In the genomic region with DNA sequence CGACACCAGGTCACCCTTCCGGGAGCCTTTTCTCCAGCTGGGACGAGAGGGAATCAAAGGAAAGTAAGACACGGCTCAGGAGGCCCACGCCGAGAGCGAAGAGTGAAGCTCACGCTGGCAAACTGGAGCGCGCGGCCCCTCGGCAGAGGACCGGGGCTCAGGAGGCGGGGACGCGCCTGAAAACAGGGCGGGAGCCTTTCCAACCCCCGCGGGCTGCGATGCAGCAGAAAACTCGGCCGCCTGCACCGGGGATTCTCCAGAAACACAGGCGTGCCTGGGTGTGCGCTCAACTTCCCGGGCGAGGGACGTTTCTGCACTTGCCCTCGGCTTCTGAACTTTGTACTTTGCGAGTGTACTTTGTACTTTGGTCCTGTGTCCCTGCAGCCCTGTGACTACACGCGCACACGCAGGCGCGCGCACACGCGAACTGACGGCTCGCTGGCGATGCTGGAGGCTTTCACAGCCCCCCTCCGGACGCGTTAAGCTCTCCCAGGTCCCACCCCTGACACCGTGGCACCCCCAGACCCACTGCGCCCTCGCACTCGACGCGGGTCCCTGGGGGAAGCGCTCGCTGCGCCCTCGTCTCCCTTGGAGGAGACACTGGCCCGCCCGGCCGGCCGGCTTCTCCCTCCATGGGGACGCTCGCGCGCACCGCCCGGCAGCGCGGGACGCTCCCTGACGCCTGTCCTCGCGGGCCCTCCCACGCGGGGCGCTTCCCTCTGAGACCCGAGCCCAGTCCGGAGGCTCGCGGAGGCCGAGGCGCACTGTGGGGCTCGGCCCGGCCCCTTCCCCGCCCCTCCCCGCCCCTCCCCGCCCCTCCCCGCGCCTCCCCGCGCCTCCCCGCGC, we compare ENCODE assay signal across 8 cellular contexts. TPM values are rescaled to one million over a fixed set of nuclear protein-coding genes. Genes with fewer than 3 reads are reported as not detected.
DNase-seq lines count a peak whose midpoint lies in the region; ATAC-seq and TF ChIP-seq lines count a peak whose summit lies in the region.

No MANE protein-coding gene starts in this region.

- H3K27ac Mint-ChIP-seq in activated naive CD4-positive, alpha-beta T cell treated with anti-CD3 and anti-CD28 coated beads, Interleukin-2, amount 10 ng/mL, durations not matched to agents 7 days and 5 days: no peak overlapping the region

- H3K36me3 ChIP-seq in gastroesophageal sphincter (peaks cover 0 to 21% of the 10 kb centered on the region in 2 donors), neural cell (ENCODE audit: insufficient read depth, low read length) (no peaks in the 10 kb centered on the region)

- H3K79me2 ChIP-seq in neural cell (replicated peaks; ENCODE audit: insufficient read depth, low read length): no peaks in the 10 kb centered on the region

- POLR2A ChIA-PET in AG04450 (lab: Yijun Ruan, JAX): interaction anchor here (0.6 to 1.7 kb wide), 5 partner anchors 13 to 100 kb away, joined by 3 to 4 read pairs (median 3); no protein-coding TSS in a partner anchor

- TF ChIP-seq EP300 in gastroesophageal sphincter (IDR thresholded peaks at IDR 0.05) (no peak), neural cell (conservative IDR thresholded peaks at IDR 0.05; ENCODE audit: poor library complexity, severe bottlenecking) (no peak)

- H2AFZ ChIP-seq in neural cell (ENCODE audit: low read depth, low read length): peak overlapping the region; percentile 45

- peaks cover 46% of the 10 kb centered on the region for H3K27me3 Mint-ChIP-seq in activated naive CD4-positive, alpha-beta T cell treated with anti-CD3 and anti-CD28 coated beads, Interleukin-2, amount 10 ng/mL, durations not matched to agents 7 days and 5 days

- H3K4me1 Mint-ChIP-seq in activated naive CD4-positive, alpha-beta T cell treated with anti-CD3 and anti-CD28 coated beads, Interleukin-2, amount 10 ng/mL, durations not matched to agents 7 days and 5 days: peaks cover 11% of the 10 kb centered on the region

- ATAC-seq in GM18520 (IDR thresholded peaks at IDR 0.05; ENCODE audit: unreplicated experiment): peak; percentile 32
- peak; percentile 34 for ATAC-seq in HG03097 (IDR thresholded peaks at IDR 0.05; ENCODE audit: low FRiP score, unreplicated experiment)
- ATAC-seq in gastroesophageal sphincter: peak; percentile 64

- H3K9me3 ChIP-seq in AG04450 (ENCODE audit: control insufficient read depth, insufficient read depth, low read length): no peaks in the 10 kb centered on the region; the same call in 1 of the 2 replicates
- H3K9me3 ChIP-seq in gastroesophageal sphincter: no peaks in the 10 kb centered on the region
- no peaks in the 10 kb centered on the region for H3K9me3 ChIP-seq in neural cell (ENCODE audit: low read length)

- H4K20me1 ChIP-seq in neural cell (ENCODE audit: insufficient read depth): no peaks in the 10 kb centered on the region

- H3K4me3 ChIP-seq in AG04450 (ENCODE audit: low read depth, low read length): peak overlapping the region; percentile 79
- H3K4me3 ChIP-seq in gastroesophageal sphincter: peak overlapping the region; percentile 82 to 93
- H3K4me3 ChIP-seq in neural cell (ENCODE audit: low read length): peak overlapping the region; percentile 92

- TF ChIP-seq CTCF in AG04450 (IDR thresholded peaks at IDR 0.05; ENCODE audit: low read depth, low read length) (no peak), gastroesophageal sphincter (IDR thresholded peaks at IDR 0.05) (no peak), neural cell (IDR thresholded peaks at IDR 0.05; ENCODE audit: poor library complexity, severe bottlenecking) (no peak)

- peak overlapping the region; percentile 58 for H3K4me2 ChIP-seq in neural cell (ENCODE audit: low read length)

- no CpG with 5 or more reads among the region's 90 CpGs for WGBS in gastroesophageal sphincter (ENCODE audit: low coverage in 1 of 2), 2 donors

- peak; percentile 13 to 61 for TF ChIP-seq POLR2A in gastroesophageal sphincter (IDR thresholded peaks at IDR 0.05)

- peak overlapping the region; percentile 78 for H3K4me3 Mint-ChIP-seq in activated naive CD4-positive, alpha-beta T cell treated with anti-CD3 and anti-CD28 coated beads, Interleukin-2, amount 10 ng/mL, durations not matched to agents 7 days and 5 days

- H3K9me3 Mint-ChIP-seq in activated naive CD4-positive, alpha-beta T cell treated with anti-CD3 and anti-CD28 coated beads, Interleukin-2, amount 10 ng/mL, durations not matched to agents 7 days and 5 days: no peaks in the 10 kb centered on the region

- H3K27me3 ChIP-seq in AG04450 (ENCODE audit: control insufficient read depth, insufficient read depth, low read length): no peaks in the 10 kb centered on the region
- H3K27me3 ChIP-seq in gastroesophageal sphincter: no peaks in the 10 kb centered on the region
- peaks cover 9% of the 10 kb centered on the region for H3K27me3 ChIP-seq in neural cell (ENCODE audit: insufficient read depth, low read depth, low read length)

- no peak for TF ChIP-seq RAD21 in neural cell (conservative IDR thresholded peaks at IDR 0.05)

- H3K9me2 ChIP-seq in neural cell (ENCODE audit: insufficient read depth, low read length): no peaks in the 10 kb centered on the region

- DNase-seq in AG04450 (ENCODE audit: low read depth, low spot score) (no peak), ureter (ENCODE audit: low spot score) (peak; percentile 70)
- DNase-seq in activated naive CD4-positive, alpha-beta T cell treated with anti-CD3 and anti-CD28 coated beads, Interleukin-2, amount 10 ng/mL, durations not matched to agents 7 days and 5 days: peak; percentile 75

- peak overlapping the region; percentile 62 for H3K9ac ChIP-seq in neural cell (ENCODE audit: low read length)

- no peaks in the 10 kb centered on the region for H3K36me3 Mint-ChIP-seq in activated naive CD4-positive, alpha-beta T cell treated with anti-CD3 and anti-CD28 coated beads, Interleukin-2, amount 10 ng/mL, durations not matched to agents 7 days and 5 days

- H3K4me1 ChIP-seq in gastroesophageal sphincter: peaks cover 0 to 37% (median 16%) of the 10 kb centered on the region in 3 donors

- no peaks in the 10 kb centered on the region for H3F3A ChIP-seq in neural cell (ENCODE audit: insufficient read depth, low read length, poor library complexity, severe bottlenecking)

- H3K27ac ChIP-seq in AG04450 (ENCODE audit: low read depth, low read length) (peak overlapping the region; percentile 11), gastroesophageal sphincter (peak overlapping the region; percentile 56 to 88 (median 88)), neural cell (ENCODE audit: low read length) (no peak overlapping the region)

- CTCF ChIA-PET in AG04450 (lab: Charles Lee): interaction anchor here (4.9 kb wide), 1 partner anchor 49 kb away, joined by 26 read pairs; no protein-coding TSS in a partner anchor
- CTCF ChIA-PET in activated naive CD4-positive, alpha-beta T cell treated with anti-CD3 and anti-CD28 coated beads, Interleukin-2, amount 10 ng/mL, durations not matched to agents 7 days and 5 days (lab: Charles Lee): interaction anchor here (0.8 kb wide), 1 partner anchor 9 kb away, joined by 3 read pairs; no protein-coding TSS in a partner anchor

TF ChIP-seq in PFSK-1, 5 proteins besides CTCF, POLR2A, EP300 and RAD21:
- TF ChIP-seq SIN3A (IDR thresholded peaks at IDR 0.05; ENCODE audit: borderline replicate concordance, insufficient read depth, low read length) (no peak), POLR2AphosphoS5 (IDR thresholded peaks at IDR 0.05; ENCODE audit: low read depth, low read length) (0 out of 2 replicates have a peak, but pooled peaks have one; percentile 24)

TF ChIP-seq in neural cell, 6 proteins besides CTCF, POLR2A, EP300 and RAD21:
- TF ChIP-seq SMC3 (conservative IDR thresholded peaks at IDR 0.05; ENCODE audit: poor library complexity) (no peak), EZH2 (IDR thresholded peaks at IDR 0.05; ENCODE audit: borderline replicate concordance, insufficient read depth, low read length, poor library complexity, severe bottlenecking) (no peak), MXI1 (conservative IDR thresholded peaks at IDR 0.05; ENCODE audit: poor library complexity, severe bottlenecking) (peak; percentile 41), POLR2AphosphoS5 (IDR thresholded peaks at IDR 0.05) (peak; percentile 27)

RNA-seq across cellular contexts. Expression of a gene that starts 0.6 kb away (rescaled TPM):
- polyA plus RNA-seq in AG04450 (2011; rRNA removed): 3.0 and 3.1 TPM in 2 replicates
- 2.0 and 3.0 TPM in 2 replicates for polyA minus RNA-seq in AG04450 (2011; rRNA and poly(A)+ RNA removed)
- polyA plus RNA-seq in PFSK-1 (2012; ENCODE audit: insufficient read length, low read depth): 1.8 TPM
- total RNA-seq in gastroesophageal sphincter: 10 to 100 TPM in 2 of 4 donors, 1 to 10 TPM in 2; 7.1 to 14.5 (median 9.6) TPM
- polyA plus RNA-seq in neural cell: 2.2 and 3.0 TPM in 2 replicates
- 3.5 and 3.9 TPM in 2 replicates for polyA minus RNA-seq in neural cell
- total RNA-seq in ureter: 5.2 TPM

RNA-seq across cellular contexts. Expression of a gene that starts 5.3 kb away (rescaled TPM):
- 56.6 and 60.9 TPM in 2 replicates for polyA plus RNA-seq in AG04450 (2011; rRNA removed)
- polyA minus RNA-seq in AG04450 (2011; rRNA and poly(A)+ RNA removed): 38.7 and 43.0 TPM in 2 replicates
- polyA plus RNA-seq in PFSK-1 (2012; ENCODE audit: insufficient read length, low read depth): 83.0 TPM
- 10 to 100 TPM; 67.7 to 81.8 (median 72.4) TPM for total RNA-seq in gastroesophageal sphincter
- polyA plus RNA-seq in neural cell: 122 and 127 TPM in 2 replicates
- 65.5 and 65.6 TPM in 2 replicates for polyA minus RNA-seq in neural cell
- total RNA-seq in ureter: 130 TPM

RNA-seq across cellular contexts. Expression of a gene that starts 15.5 kb away (rescaled TPM):
- polyA plus RNA-seq in AG04450 (2011; rRNA removed) (36.1 and 40.2 TPM in 2 replicates), neural cell (49.7 and 52.3 TPM in 2 replicates)
- 34.9 and 45.7 TPM in 2 replicates for polyA minus RNA-seq in AG04450 (2011; rRNA and poly(A)+ RNA removed)
- 67.0 TPM for polyA plus RNA-seq in PFSK-1 (2012; ENCODE audit: insufficient read length, low read depth)
- total RNA-seq in gastroesophageal sphincter (10 to 100 TPM; 13.2 to 25.9 (median 18.4) TPM), ureter (66.2 TPM)
- polyA minus RNA-seq in neural cell: 30.2 and 37.5 TPM in 2 replicates

RNA-seq across cellular contexts. Expression of a gene that starts 20.7 kb away (rescaled TPM):
- polyA plus RNA-seq in AG04450 (2011; rRNA removed) (17.8 and 24.3 TPM in 2 replicates), neural cell (not detected in 2 replicates)
- 3.2 and 5.7 TPM in 2 replicates for polyA minus RNA-seq in AG04450 (2011; rRNA and poly(A)+ RNA removed)
- polyA plus RNA-seq in PFSK-1 (2012; ENCODE audit: insufficient read length, low read depth): 8.7 TPM
- total RNA-seq in gastroesophageal sphincter (10 to 100 TPM in 2 of 4 donors, 1 to 10 TPM in 2; 5.4 to 15.7 (median 10.8) TPM), ureter (20.3 TPM)
- not detected in 2 replicates for polyA minus RNA-seq in neural cell

RNA-seq across cellular contexts. Expression of a gene that starts 31.3 kb away (rescaled TPM):
- polyA plus RNA-seq in AG04450 (2011; rRNA removed) (not detected in 2 replicates), neural cell (not detected in 2 replicates)
- not detected in 2 replicates for polyA minus RNA-seq in AG04450 (2011; rRNA and poly(A)+ RNA removed)
- polyA plus RNA-seq in PFSK-1 (2012; ENCODE audit: insufficient read length, low read depth): not detected
- total RNA-seq in gastroesophageal sphincter (not detected), ureter (not detected)
- polyA minus RNA-seq in neural cell: not detected in 2 replicates
